ENCODE assay signal across 15 cellular contexts in the genomic region with DNA sequence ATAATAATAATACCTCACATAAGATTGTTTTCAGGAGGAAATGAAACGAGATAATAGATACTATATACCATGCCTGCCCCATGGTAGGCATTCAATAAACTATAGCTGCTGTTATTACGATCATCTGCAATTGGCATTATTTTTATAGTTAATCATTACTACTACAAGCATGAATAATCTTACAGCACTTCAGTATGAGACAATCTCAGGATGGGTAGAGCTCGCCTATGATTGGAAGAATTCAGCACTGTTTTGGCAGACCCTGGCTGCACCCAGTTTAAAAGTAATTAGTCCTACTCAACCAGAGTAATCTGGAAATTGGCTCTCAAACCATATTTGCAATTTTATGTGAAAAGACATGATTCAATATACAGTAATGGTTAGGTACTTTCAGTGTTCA.
DNase-seq lines count a peak whose midpoint lies in the region; TF ChIP-seq lines count a peak whose summit lies in the region.
"Had no signal": no experiment of that assay in that cellular context is flagged by ENCODE, and none has a peak within 500 bp of the region (broad histone marks: within the 10 kb centered on the region; RNA-seq: fewer than 3 reads in every experiment).

No MANE protein-coding gene starts in this region.

- POLR2A ChIA-PET in GM10248 (lab: Yijun Ruan, JAX), result no interaction called here

- DNase-seq in activated naive CD4-positive, alpha-beta T cell treated with anti-CD3 and anti-CD28 coated beads, Interleukin-2, amount 50 U/mL, for 16 hours, result no peak
- DNase-seq in NCI-H446 (lab: John Stamatoyannopoulos, UW) (peak; percentile 54 to 60), kidney tubule cell (ENCODE audit: low spot score) (peak; percentile 2), HPDE6-E6E7 (ENCODE audit: extremely low spot score) (no peak), GM10248 (ENCODE audit: extremely low spot score) (no peak)
- DNase-seq: 8988T; AML-193; Caco-2; Calu3; CD4-positive, alpha-beta T cell; CD8-positive, alpha-beta T cell; DMS79 treated with DMSO at 0.1 percent for 48 hours; GF-D8 had no signal

- no peaks in the 10 kb centered on the region for H3K9me3 Mint-ChIP-seq in activated naive CD4-positive, alpha-beta T cell treated with anti-CD3 and anti-CD28 coated beads, Interleukin-2, amount 50 U/mL, for 24 hours
- H3K9me3 Mint-ChIP-seq: CD4-positive, alpha-beta T cell; CD8-positive, alpha-beta T cell had no signal

- H3K4me3 Mint-ChIP-seq in activated naive CD4-positive, alpha-beta T cell treated with anti-CD3 and anti-CD28 coated beads, Interleukin-2, amount 50 U/mL, for 24 hours, result no peak overlapping the region
- H3K4me3 Mint-ChIP-seq: B cell; CD4-positive, alpha-beta T cell; CD8-positive, alpha-beta T cell had no signal

- H3K4me1 Mint-ChIP-seq in activated naive CD4-positive, alpha-beta T cell treated with anti-CD3 and anti-CD28 coated beads, Interleukin-2, amount 50 U/mL, for 24 hours, result peaks cover 5% of the 10 kb centered on the region
- H3K4me1 Mint-ChIP-seq: B cell had no signal

- no peaks in the 10 kb centered on the region for H3K36me3 Mint-ChIP-seq in activated naive CD4-positive, alpha-beta T cell treated with anti-CD3 and anti-CD28 coated beads, Interleukin-2, amount 50 U/mL, for 24 hours
- H3K36me3 Mint-ChIP-seq: CD8-positive, alpha-beta T cell had no signal

- H3K27me3 Mint-ChIP-seq in activated naive CD4-positive, alpha-beta T cell treated with anti-CD3 and anti-CD28 coated beads, Interleukin-2, amount 50 U/mL, for 24 hours, result peaks cover 2% of the 10 kb centered on the region
- H3K27me3 Mint-ChIP-seq: B cell had no signal

- TF ChIP-seq CTCF in GM10248 (IDR thresholded peaks at IDR 0.05; ENCODE audit: control extremely low read depth, extremely low read depth, low read depth, missing control alignments), result no peak

- peak overlapping the region; percentile 51 for H3K27ac Mint-ChIP-seq in activated naive CD4-positive, alpha-beta T cell treated with anti-CD3 and anti-CD28 coated beads, Interleukin-2, amount 50 U/mL, for 24 hours
- H3K27ac Mint-ChIP-seq: B cell; CD4-positive, alpha-beta T cell; CD8-positive, alpha-beta T cell had no signal

- CTCF ChIA-PET in GM10248 (lab: Yijun Ruan, JAX), result interaction anchor here (1.4 kb wide), 1 partner anchor 10 kb away, joined by 3 read pairs; no protein-coding TSS in a partner anchor

Comparison
In these comparisons a context has a peak if more than half of its experiments do, and no peak if none do; other contexts are left out.
1. DNase-seq: peak in NCI-H446 (2 of 2) and kidney tubule cell (single experiment); none in activated naive CD4-positive, alpha-beta T cell treated with anti-CD3 and anti-CD28 coated beads, Interleukin-2, amount 50 U/mL, for 16 hours (single experiment), HPDE6-E6E7 (single experiment) and GM10248 (single experiment).